12 cellular contexts compared by ENCODE assay signal in the genomic region with DNA sequence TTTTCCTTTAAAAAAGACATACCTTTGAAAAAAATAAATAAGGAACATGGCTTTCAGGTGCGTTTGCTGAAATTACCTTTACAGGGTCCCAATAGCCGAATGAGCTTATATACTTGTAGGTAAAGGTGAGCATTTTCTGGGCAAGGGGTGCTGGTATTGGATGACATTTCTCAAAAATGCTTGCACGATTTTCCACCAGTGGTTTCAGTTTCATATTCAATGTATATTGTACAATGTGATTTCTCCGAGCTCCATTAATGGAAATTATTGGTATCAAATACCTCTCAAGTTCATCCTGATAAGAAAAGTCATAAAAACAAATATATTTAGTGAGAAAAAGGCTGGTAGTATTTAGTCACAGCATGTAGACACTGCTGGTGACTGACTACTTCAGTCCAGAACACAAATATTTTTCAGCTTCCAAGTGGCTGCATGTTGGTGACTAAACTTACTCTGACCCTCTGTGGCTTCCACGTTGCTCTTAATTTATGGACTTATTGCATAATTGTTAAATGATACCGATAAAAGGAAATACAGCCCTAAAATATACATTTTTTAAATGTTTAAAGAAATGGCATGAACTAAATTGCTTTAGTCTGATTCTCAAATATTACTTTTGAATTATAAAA. TPM values are rescaled to one million over a fixed set of nuclear protein-coding genes. Genes with fewer than 3 reads are reported as not detected.
A peak's percentile ranks its signal among the peaks of the same experiment; 100 is the strongest.
DNase-seq lines count a peak whose midpoint lies in the region; ATAC-seq, FAIRE-seq and TF ChIP-seq lines count a peak whose summit lies in the region.
"Had no signal": no experiment of that assay in that cellular context is flagged by ENCODE, and none has a peak within 500 bp of the region (broad histone marks: within the 10 kb centered on the region; RNA-seq: fewer than 3 reads in every experiment).

No MANE protein-coding gene starts in this region.

- intact Hi-C loops in HepG2 (cut with micrococcal nuclease; ENCODE audit: unreplicated experiment) (no loop called here), right lobe of liver (cut with DNase I) (no loop called here), adrenal gland (cut with DNase I) (no loop called here)

- no peaks in the 10 kb centered on the region for H3K9me3 ChIP-seq in HepG2 (ENCODE audit: low read length)
- no peaks in the 10 kb centered on the region for H3K9me3 ChIP-seq in right lobe of liver
- H3K9me3 ChIP-seq in Peyer's patch: no peaks in the 10 kb centered on the region
- no peaks in the 10 kb centered on the region for H3K9me3 ChIP-seq in effector memory CD4-positive, alpha-beta T cell (ENCODE audit: control insufficient read depth, low read length)
- H3K9me3 ChIP-seq in adrenal gland (replicated peaks in 1 of 3): no peaks in the 10 kb centered on the region

- no peak for TF ChIP-seq POLR2A in HepG2 (IDR thresholded peaks at IDR 0.05; ENCODE audit: insufficient read depth in 1 of 2, low read depth in 2 of 2, low read length in 2 of 2)
- TF ChIP-seq POLR2A in right lobe of liver (IDR thresholded peaks at IDR 0.05): no peak
- no peak for TF ChIP-seq POLR2A in Peyer's patch (IDR thresholded peaks at IDR 0.05)
- no peak for TF ChIP-seq POLR2A in adrenal gland (IDR thresholded peaks at IDR 0.05)

- in situ Hi-C loops in HepG2 (cut with HindIII; ENCODE audit: extremely low pct_ligation_motif_present, low pct_unique_long_range_greater_than_20kb): no loop called here

- peak overlapping the region; percentile 18; the same call in 1 of the 2 replicates for H3K4me2 ChIP-seq in HepG2 (ENCODE audit: low read depth, low read length)

- ATAC-seq in HepG2 (no peak), right lobe of liver (no peak), HG03175 (IDR thresholded peaks at IDR 0.05; ENCODE audit: unreplicated experiment) (no peak)

- no peak overlapping the region for H3K9ac ChIP-seq in HepG2 (ENCODE audit: insufficient read depth, low read depth, low read length)

- H4K20me1 ChIP-seq in HepG2 (ENCODE audit: insufficient read depth, low read length): no peaks in the 10 kb centered on the region

- H3K27me3 ChIP-seq in HepG2 (ENCODE audit: control insufficient read depth in 1 of 2, insufficient read depth in 2 of 2, low read length in 2 of 2) (no peaks in the 10 kb centered on the region), right lobe of liver (no peaks in the 10 kb centered on the region), Peyer's patch (no peaks in the 10 kb centered on the region), adrenal gland (no peaks in the 10 kb centered on the region)
- H3K27me3 ChIP-seq in effector memory CD4-positive, alpha-beta T cell (replicated peaks; ENCODE audit: control insufficient read depth, insufficient read depth, low read length, poor library complexity, severe bottlenecking): no peaks in the 10 kb centered on the region

- H3K4me1 ChIP-seq in HepG2 (ENCODE audit: insufficient read depth, low read length) (no peaks in the 10 kb centered on the region), right lobe of liver (no peaks in the 10 kb centered on the region), Peyer's patch (no peaks in the 10 kb centered on the region), adrenal gland (replicated peaks in 1 of 2) (peaks cover 0 to 7% of the 10 kb centered on the region in 2 donors)
- no peaks in the 10 kb centered on the region for H3K4me1 ChIP-seq in effector memory CD4-positive, alpha-beta T cell (ENCODE audit: control insufficient read depth, insufficient read depth, low read length, poor library complexity, severe bottlenecking)

- POLR2A ChIA-PET in HepG2 (lab: Yijun Ruan, JAX) (no interaction called here), GM10248 (lab: Yijun Ruan, JAX) (no interaction called here)

- WGBS in HepG2 (ENCODE audit: low lambda C conversion rate): under 1% methylated on average over 6 of the region's 6 CpGs
- WGBS in right lobe of liver (ENCODE audit: insufficient coverage, low coverage, low lambda C conversion rate, missing lambda C conversion rate): 53% methylated on average over 6 of the region's 6 CpGs
- WGBS in adrenal gland, 4 donors: 42 to 50% (median 46%) methylated on average over 6 of the region's 6 CpGs

- H3K79me2 ChIP-seq in HepG2 (ENCODE audit: insufficient read depth, low read length): no peaks in the 10 kb centered on the region

- TF ChIP-seq CTCF in HepG2 (CRISPR knock-in tag; IDR thresholded peaks at IDR 0.05) (no peak), right lobe of liver (IDR thresholded peaks at IDR 0.05) (no peak), Peyer's patch (IDR thresholded peaks at IDR 0.05) (no peak), GM10248 (IDR thresholded peaks at IDR 0.05; ENCODE audit: control extremely low read depth, extremely low read depth, low read depth, missing control alignments) (no peak), adrenal gland (IDR thresholded peaks at IDR 0.05) (no peak)

- H2AFZ ChIP-seq in HepG2 (ENCODE audit: low read length): no peak overlapping the region

- DNase-seq in HepG2 (ENCODE audit: low spot score): no peak
- DNase-seq in right lobe of liver: no peak
- DNase-seq in Peyer's patch: no peak
- no peak for DNase-seq in effector memory CD4-positive, alpha-beta T cell
- no peak for DNase-seq in GM10248 (ENCODE audit: extremely low spot score)
- no peak for DNase-seq in NCI-H69 (lab: John Stamatoyannopoulos, UW)
- no peak for DNase-seq in adrenal gland
- DNase-seq: activated CD4-positive, CD25-positive, alpha-beta regulatory T cell treated with anti-CD3 and anti-CD28 coated beads, Interleukin-2, amount 50 U/mL, for 72 hours; anterior cingulate cortex; NCI-H2029 had no signal

- H3K36me3 ChIP-seq in HepG2 (replicated peaks in 1 of 2; ENCODE audit: control insufficient read depth in 1 of 2, insufficient read depth in 2 of 2, low read length in 2 of 2) (no peaks in the 10 kb centered on the region), right lobe of liver (no peaks in the 10 kb centered on the region), Peyer's patch (no peaks in the 10 kb centered on the region), adrenal gland (replicated peaks in 1 of 2) (no peaks in the 10 kb centered on the region)
- no peaks in the 10 kb centered on the region for H3K36me3 ChIP-seq in effector memory CD4-positive, alpha-beta T cell (ENCODE audit: control insufficient read depth, insufficient read depth, low read length)

- BruUV-seq in HepG2 (replicated peaks; lab: Mats Ljungman, UMichigan): no TSS peak

- no peak for TF ChIP-seq EP300 in HepG2 (IDR thresholded peaks at IDR 0.05; ENCODE audit: low read depth in 2 of 2, low read length in 2 of 2)
- no peak for TF ChIP-seq EP300 in HepG2 (CRISPR knock-in tag; IDR thresholded peaks at IDR 0.05; ENCODE audit: borderline replicate concordance)

- H3K27ac ChIP-seq in HepG2 (ENCODE audit: extremely low read length, insufficient read depth, low read length): no peak overlapping the region
- no peak overlapping the region for H3K27ac ChIP-seq in right lobe of liver
- no peak overlapping the region for H3K27ac ChIP-seq in Peyer's patch
- no peak overlapping the region for H3K27ac ChIP-seq in effector memory CD4-positive, alpha-beta T cell (ENCODE audit: insufficient read depth, low read length, poor library complexity, severe bottlenecking)
- H3K27ac ChIP-seq in adrenal gland: no peak overlapping the region
- H3K27ac ChIP-seq: C4-2B had no signal

- H3K4me3 ChIP-seq in HepG2 (replicated peaks in 1 of 3; ENCODE audit: insufficient read depth in 1 of 3, low read depth in 2 of 3, low read length in 3 of 3) (no peak overlapping the region), right lobe of liver (no peak overlapping the region), Peyer's patch (peak overlapping the region in 3 of 4 donors; percentile 13 to 27 (median 23)), adrenal gland (peak overlapping the region in 1 of 4 donors; percentile 31)
- peak overlapping the region; percentile 44 for H3K4me3 ChIP-seq in effector memory CD4-positive, alpha-beta T cell (ENCODE audit: insufficient read depth, low read depth, low read length, poor library complexity, severe bottlenecking)

- no peak for TF ChIP-seq RAD21 in HepG2 (CRISPR knock-in tag; IDR thresholded peaks at IDR 0.05)

- CTCF ChIA-PET in HepG2 (lab: Yijun Ruan, JAX; ENCODE audit: low intra/inter-chr PET ratio, low total read pairs) (no interaction called here), GM10248 (lab: Yijun Ruan, JAX) (interaction anchor here (1.4 to 1.9 kb wide), 3 partner anchors 13 to 537 kb away, joined by 4 to 5 read pairs (median 4); no protein-coding TSS in a partner anchor)

- no peak for FAIRE-seq in HepG2 (lab: Jason Lieb, UNC)

RNA-seq across cellular contexts. Expression of a gene that starts 32.9 kb away (rescaled TPM):
- 6.2 and 8.7 TPM in 2 replicates for total RNA-seq in HepG2 (2016; rRNA removed; fragmentation: Illumina TruSeq; extraction: Trizol)
- total RNA-seq in HepG2 (2016; cell fraction: cytosol; rRNA removed; fragmentation: Illumina TruSeq; extraction: Trizol; ENCODE audit: low read depth): 1.1 and 1.2 TPM in 2 replicates
- total RNA-seq in HepG2 (2016; cell fraction: insoluble cytoplasmic fraction; rRNA removed; fragmentation: Illumina TruSeq; extraction: Trizol): 6.7 and 8.3 TPM in 2 replicates
- 4.0 and 4.6 TPM in 2 replicates for total RNA-seq in HepG2 (2016; cell fraction: membrane; rRNA removed; fragmentation: Illumina TruSeq; extraction: Trizol)
- 5.4 and 5.8 TPM in 2 replicates for total RNA-seq in HepG2 (2016; cell fraction: nucleus; rRNA removed; fragmentation: Illumina TruSeq; extraction: Trizol)
- polyA plus RNA-seq in HepG2 (2011; rRNA removed): 1.5 and 1.6 TPM in 2 replicates
- 1.0 and 1.4 TPM in 2 replicates for polyA plus RNA-seq in HepG2 (2011; cell fraction: cytosol; rRNA removed)
- 1.5 and 1.7 TPM in 2 replicates for polyA plus RNA-seq in HepG2 (2011; cell fraction: nucleus; rRNA removed)
- polyA plus RNA-seq in HepG2 (2012): 2.3 and 2.8 TPM in 2 replicates
- polyA plus RNA-seq in HepG2 (2016; cell fraction: cytosol; fragmentation: Illumina TruSeq; extraction: Trizol; ENCODE audit: low read depth): 0.88 and 0.89 TPM in 2 replicates
- 6.1 and 6.3 TPM in 2 replicates for polyA plus RNA-seq in HepG2 (2016; cell fraction: insoluble cytoplasmic fraction; fragmentation: Illumina TruSeq; extraction: Trizol; ENCODE audit: low read depth)
- 1.9 and 2.0 TPM in 2 replicates for polyA plus RNA-seq in HepG2 (2016; cell fraction: membrane; fragmentation: Illumina TruSeq; extraction: Trizol; ENCODE audit: low read depth)
- polyA plus RNA-seq in HepG2 (2016; cell fraction: nucleus; fragmentation: Illumina TruSeq; extraction: Trizol; ENCODE audit: insufficient read depth, low read depth): 7.1 and 7.4 TPM in 2 replicates
- 1.3 and 9.1 TPM in 2 replicates for polyA minus RNA-seq in HepG2 (2011; rRNA and poly(A)+ RNA removed; ENCODE audit: low replicate concordance)
- 2.5 and 3.1 TPM in 2 replicates for polyA minus RNA-seq in HepG2 (2011; cell fraction: cytosol; rRNA and poly(A)+ RNA removed)
- 4.1 and 4.4 TPM in 2 replicates for polyA minus RNA-seq in HepG2 (2011; cell fraction: nucleus; rRNA and poly(A)+ RNA removed)
- total RNA-seq in right lobe of liver: 1 to 10 TPM; 2.4 to 3.6 (median 2.7) TPM
- total RNA-seq in Peyer's patch: 10 to 100 TPM in 2 of 4 donors, 1 to 10 TPM in 2; 6.7 to 11.6 (median 9.1) TPM
- 10 to 100 TPM in 1 of 8 donors, 1 to 10 TPM in 7; 4.5 to 14.4 (median 6.6) TPM for total RNA-seq in adrenal gland
- polyA plus RNA-seq in adrenal gland: 1 to 10 TPM; 2.2 to 7.0 (median 4.0) TPM

Comparison
In these comparisons a context has a peak if more than half of its experiments do, and no peak if none do; other contexts are left out.
1. H3K4me3 ChIP-seq: peak in Peyer's patch (3 of 4) and effector memory CD4-positive, alpha-beta T cell (single experiment); none in HepG2 (0 of 3) and right lobe of liver (0 of 3).